Comparison of ENCODE assay signal across 2 cellular contexts in the genomic region with DNA sequence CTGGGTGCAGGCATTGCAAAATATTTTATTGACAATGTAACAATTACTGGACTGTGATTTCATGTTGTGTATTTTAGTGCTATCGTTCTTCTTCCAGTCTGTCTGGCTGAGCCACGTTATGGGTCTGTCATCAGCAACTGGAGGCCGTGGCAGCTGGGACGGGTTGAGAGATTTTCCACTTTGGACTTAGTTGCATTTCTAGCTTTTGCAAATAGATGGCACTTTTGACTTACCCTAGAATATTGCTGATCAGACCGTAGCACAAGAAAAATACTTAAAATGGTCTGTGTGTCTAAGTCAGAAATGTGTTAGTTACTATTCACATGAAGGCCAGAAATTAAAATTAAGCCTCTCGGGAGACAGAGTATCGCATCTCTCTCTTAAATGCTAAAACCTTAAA.
TF ChIP-seq lines count a peak whose summit lies in the region.

No MANE protein-coding gene starts in this region.

TF ChIP-seq in HCT116, 20 proteins besides CTCF, POLR2A, EP300 and RAD21 (continued from another document):
- no peak for TF ChIP-seq TCF7L2 (IDR thresholded peaks at IDR 0.05; ENCODE audit: borderline replicate concordance, extremely low read depth, insufficient read depth, insufficient read length)
- TF ChIP-seq, protein P1, sequence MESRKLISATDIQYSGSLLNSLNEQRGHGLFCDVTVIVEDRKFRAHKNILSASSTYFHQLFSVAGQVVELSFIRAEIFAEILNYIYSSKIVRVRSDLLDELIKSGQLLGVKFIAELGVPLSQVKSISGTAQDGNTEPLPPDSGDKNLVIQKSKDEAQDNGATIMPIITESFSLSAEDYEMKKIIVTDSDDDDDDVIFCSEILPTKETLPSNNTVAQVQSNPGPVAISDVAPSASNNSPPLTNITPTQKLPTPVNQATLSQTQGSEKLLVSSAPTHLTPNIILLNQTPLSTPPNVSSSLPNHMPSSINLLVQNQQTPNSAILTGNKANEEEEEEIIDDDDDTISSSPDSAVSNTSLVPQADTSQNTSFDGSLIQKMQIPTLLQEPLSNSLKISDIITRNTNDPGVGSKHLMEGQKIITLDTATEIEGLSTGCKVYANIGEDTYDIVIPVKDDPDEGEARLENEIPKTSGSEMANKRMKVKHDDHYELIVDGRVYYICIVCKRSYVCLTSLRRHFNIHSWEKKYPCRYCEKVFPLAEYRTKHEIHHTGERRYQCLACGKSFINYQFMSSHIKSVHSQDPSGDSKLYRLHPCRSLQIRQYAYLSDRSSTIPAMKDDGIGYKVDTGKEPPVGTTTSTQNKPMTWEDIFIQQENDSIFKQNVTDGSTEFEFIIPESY (IDR thresholded peaks at IDR 0.05; ENCODE audit: extremely low read depth, insufficient replicate concordance, low read length) = no peak
- no peak for TF ChIP-seq CEBPB (IDR thresholded peaks at IDR 0.05; ENCODE audit: low read depth)
TF ChIP-seq in HCT116: peak in this region for 0.

TF ChIP-seq in neural cell, 6 proteins besides CTCF, POLR2A, EP300 and RAD21 (continued from another document):
- TF ChIP-seq, protein P2, sequence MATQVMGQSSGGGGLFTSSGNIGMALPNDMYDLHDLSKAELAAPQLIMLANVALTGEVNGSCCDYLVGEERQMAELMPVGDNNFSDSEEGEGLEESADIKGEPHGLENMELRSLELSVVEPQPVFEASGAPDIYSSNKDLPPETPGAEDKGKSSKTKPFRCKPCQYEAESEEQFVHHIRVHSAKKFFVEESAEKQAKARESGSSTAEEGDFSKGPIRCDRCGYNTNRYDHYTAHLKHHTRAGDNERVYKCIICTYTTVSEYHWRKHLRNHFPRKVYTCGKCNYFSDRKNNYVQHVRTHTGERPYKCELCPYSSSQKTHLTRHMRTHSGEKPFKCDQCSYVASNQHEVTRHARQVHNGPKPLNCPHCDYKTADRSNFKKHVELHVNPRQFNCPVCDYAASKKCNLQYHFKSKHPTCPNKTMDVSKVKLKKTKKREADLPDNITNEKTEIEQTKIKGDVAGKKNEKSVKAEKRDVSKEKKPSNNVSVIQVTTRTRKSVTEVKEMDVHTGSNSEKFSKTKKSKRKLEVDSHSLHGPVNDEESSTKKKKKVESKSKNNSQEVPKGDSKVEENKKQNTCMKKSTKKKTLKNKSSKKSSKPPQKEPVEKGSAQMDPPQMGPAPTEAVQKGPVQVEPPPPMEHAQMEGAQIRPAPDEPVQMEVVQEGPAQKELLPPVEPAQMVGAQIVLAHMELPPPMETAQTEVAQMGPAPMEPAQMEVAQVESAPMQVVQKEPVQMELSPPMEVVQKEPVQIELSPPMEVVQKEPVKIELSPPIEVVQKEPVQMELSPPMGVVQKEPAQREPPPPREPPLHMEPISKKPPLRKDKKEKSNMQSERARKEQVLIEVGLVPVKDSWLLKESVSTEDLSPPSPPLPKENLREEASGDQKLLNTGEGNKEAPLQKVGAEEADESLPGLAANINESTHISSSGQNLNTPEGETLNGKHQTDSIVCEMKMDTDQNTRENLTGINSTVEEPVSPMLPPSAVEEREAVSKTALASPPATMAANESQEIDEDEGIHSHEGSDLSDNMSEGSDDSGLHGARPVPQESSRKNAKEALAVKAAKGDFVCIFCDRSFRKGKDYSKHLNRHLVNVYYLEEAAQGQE (IDR thresholded peaks at IDR 0.05; ENCODE audit: borderline replicate concordance) = no peak
- peak; percentile 87 for TF ChIP-seq SMC3 (conservative IDR thresholded peaks at IDR 0.05; ENCODE audit: poor library complexity)
